3 cellular contexts compared by ENCODE assay signal in genomic region chr10:19426039-19426438, GRCh38.
"Had no signal": no experiment of that assay in that cellular context is flagged by ENCODE, and none has a peak within 500 bp of the region (broad histone marks: within the 10 kb centered on the region; RNA-seq: fewer than 3 reads in every experiment).

No MANE protein-coding gene starts in this region.

- DNase-seq: GDM1, GF-D8 had no signal

- H3K4me3 ChIP-seq: GM12878 had no signal
